Comparison of ENCODE assay signal across 13 cellular contexts in genomic region chr13:41909524-41909923, GRCh38.
"Had no signal": no experiment of that assay in that cellular context is flagged by ENCODE, and none has a peak within 500 bp of the region (broad histone marks: within the 10 kb centered on the region; RNA-seq: fewer than 3 reads in every experiment).

No MANE protein-coding gene starts in this region.

- H3K27ac ChIP-seq: hepatocyte had no signal

- H3K79me2 ChIP-seq: hepatocyte had no signal

- H3K4me2 ChIP-seq: hepatocyte had no signal

- H2AFZ ChIP-seq: hepatocyte had no signal

- DNase-seq: activated CD4-positive, alpha-beta T cell treated with anti-CD3 and anti-CD28 coated beads, Interleukin-2, amount 50 U/mL, for 4 hours; activated effector memory CD4-positive, alpha-beta T cell treated with anti-CD3 and anti-CD28 coated beads, Interleukin-2, amount 50 U/mL, for 16 hours; activated naive CD8-positive, alpha-beta T cell treated with anti-CD3 and anti-CD28 coated beads for 36 hours; activated T-cell treated with anti-CD3 and anti-CD28 coated beads, Interleukin-2, amount 50 U/mL, for 4 hours; endodermal cell; right cardiac atrium; small intestine; stimulated activated CD4-positive, alpha-beta T cell treated with anti-CD3 and anti-CD28 coated beads, Interleukin-4, amount 100 ng/mL, for 4 hours; stimulated activated CD8-positive, alpha-beta memory T cell treated with anti-CD3 and anti-CD28 coated beads, Interleukin-4, amount 100 ng/mL, for 48 hours; T-helper 1 cell; T1000 had no signal

- ATAC-seq: activated CD4-positive, CD25-positive, alpha-beta regulatory T cell treated with anti-CD3 and anti-CD28 coated beads, Interleukin-2, amount 50 U/mL, for 24 hours; activated T-cell treated with anti-CD3 and anti-CD28 coated beads, Interleukin-2, amount 50 U/mL, for 4 hours; right cardiac atrium had no signal

- H3K4me3 ChIP-seq: hepatocyte had no signal

- H3K27me3 ChIP-seq: hepatocyte had no signal
